In genomic region chr4:165328101-165328425, GRCh38 we compare ENCODE assay signal across 8 cellular contexts. TPM values are rescaled to one million over a fixed set of nuclear protein-coding genes. Genes with fewer than 3 reads are reported as not detected.
A peak's percentile ranks its signal among the peaks of the same experiment; 100 is the strongest.
DNase-seq lines count a peak whose midpoint lies in the region; ATAC-seq and TF ChIP-seq lines count a peak whose summit lies in the region.

No MANE protein-coding gene starts in this region.

- 1% methylated on average over 7 of the region's 7 CpGs for WGBS in GM23248 (ENCODE audit: low coverage in 1 of 2, low lambda C conversion rate in 2 of 2, missing lambda C conversion rate in 2 of 2), 2 experiments
- 0% methylated on average over 7 of the region's 7 CpGs for WGBS in hepatocyte (ENCODE audit: low lambda C conversion rate, missing lambda C conversion rate)

- TF ChIP-seq CTCF in Peyer's patch (IDR thresholded peaks at IDR 0.05) (no peak), hepatocyte (IDR thresholded peaks at IDR 0.05; ENCODE audit: poor library complexity) (no peak), GM13977 (IDR thresholded peaks at IDR 0.05; ENCODE audit: extremely low read depth, insufficient read depth, missing control alignments) (no peak)

- H3K4me3 ChIP-seq in GM23248 (peak overlapping the region; percentile 94), Peyer's patch (peak overlapping the region; percentile 72 to 90 (median 81)), hepatocyte (peak overlapping the region; percentile 43), subcutaneous abdominal adipose tissue (ENCODE audit: low read depth in 1 of 5, low read length in 5 of 5) (peak overlapping the region; percentile 82 to 99 (median 97))

- no peak for ATAC-seq in stimulated activated naive CD8-positive, alpha-beta T cell treated with anti-CD3 and anti-CD28 coated beads, Interleukin-15, Interleukin-2, amounts not matched to agents 100 U/mL and 50 U/mL, for 24 hours

- H3K27ac ChIP-seq in GM23248 (peak overlapping the region; percentile 34), Peyer's patch (peak overlapping the region; percentile 77 to 91 (median 82)), hepatocyte (peak overlapping the region; percentile 93), subcutaneous abdominal adipose tissue (ENCODE audit: low read depth, low read length) (peak overlapping the region; percentile 67)

- no peak for TF ChIP-seq POLR2A in Peyer's patch (IDR thresholded peaks at IDR 0.05)

- no peaks in the 10 kb centered on the region for H3K9me3 ChIP-seq in GM23248 (ENCODE audit: low read depth)
- no peaks in the 10 kb centered on the region for H3K9me3 ChIP-seq in Peyer's patch
- H3K9me3 ChIP-seq in hepatocyte (ENCODE audit: low read depth) = no peaks in the 10 kb centered on the region
- H3K9me3 ChIP-seq in subcutaneous abdominal adipose tissue (ENCODE audit: control insufficient read depth in 5 of 5, low read length in 5 of 5) = no peaks in the 10 kb centered on the region

- H3K27me3 ChIP-seq in GM23248 (replicated peaks; ENCODE audit: insufficient read depth) (no peaks in the 10 kb centered on the region), Peyer's patch (no peaks in the 10 kb centered on the region), hepatocyte (no peaks in the 10 kb centered on the region), subcutaneous abdominal adipose tissue (ENCODE audit: control insufficient read depth in 5 of 5, insufficient read depth in 4 of 5, low read length in 5 of 5) (peaks cover 0 to 5% (median 0%) of the 10 kb centered on the region in 5 donors)

- H4K20me1 ChIP-seq in GM23248 (ENCODE audit: insufficient read depth) (no peaks in the 10 kb centered on the region; the same call in 1 of the 2 replicates), hepatocyte (ENCODE audit: insufficient read depth, poor library complexity, severe bottlenecking) (peaks cover 48% of the 10 kb centered on the region)

- DNase-seq in GM23248 (no peak), Peyer's patch (no peak), hepatocyte (ENCODE audit: low spot score) (no peak), GM13977 (ENCODE audit: low spot score) (no peak), NCI-H748 (lab: John Stamatoyannopoulos, UW; ENCODE audit: unreplicated experiment) (no peak), SW480 (ENCODE audit: low spot score) (no peak)
- no peak for DNase-seq in stimulated activated naive CD8-positive, alpha-beta T cell treated with anti-CD3 and anti-CD28 coated beads, Interleukin-15, Interleukin-2, amounts not matched to agents 100 U/mL and 50 U/mL, for 24 hours

- in situ Hi-C loops in GM23248 (cut with MboI) = no loop called here
- in situ Hi-C loops in GM13977 (cut with MboI; ENCODE audit: low pct_unique_long_range_greater_than_20kb, low sequenced_read_pairs, unreplicated experiment) = no loop called here

- H3K9me2 ChIP-seq in GM23248 (ENCODE audit: insufficient read depth) (no peaks in the 10 kb centered on the region), hepatocyte (replicated peaks; ENCODE audit: insufficient read depth) (no peaks in the 10 kb centered on the region)

- H3K79me2 ChIP-seq in GM23248 (ENCODE audit: insufficient read depth) (peaks cover 56% of the 10 kb centered on the region), hepatocyte (peaks cover 55% of the 10 kb centered on the region)

- H3K9ac ChIP-seq in GM23248 (peak overlapping the region; percentile 77), subcutaneous abdominal adipose tissue (ENCODE audit: low read length in 5 of 5) (peak overlapping the region; percentile 16 to 84 (median 62))

- H3K4me2 ChIP-seq in GM23248 (ENCODE audit: unreplicated experiment) (peak overlapping the region; percentile 75), hepatocyte (peak overlapping the region; percentile 82)

- H3F3A ChIP-seq in GM23248 (ENCODE audit: insufficient read depth) = peaks cover 25% of the 10 kb centered on the region

- H3K36me3 ChIP-seq in GM23248 (ENCODE audit: low read depth) (no peaks in the 10 kb centered on the region), Peyer's patch (no peaks in the 10 kb centered on the region), hepatocyte (replicated peaks; ENCODE audit: insufficient read depth, low read depth) (no peaks in the 10 kb centered on the region), subcutaneous abdominal adipose tissue (ENCODE audit: control insufficient read depth in 5 of 5, insufficient read depth in 5 of 5, low read length in 5 of 5) (peaks cover 0 to 3% (median 0%) of the 10 kb centered on the region in 5 donors)

- H3K4me1 ChIP-seq in GM23248 (ENCODE audit: insufficient read depth) = peaks cover 32% of the 10 kb centered on the region
- peaks cover 0 to 34% (median 0%) of the 10 kb centered on the region in 4 donors for H3K4me1 ChIP-seq in Peyer's patch
- peaks cover 16% of the 10 kb centered on the region for H3K4me1 ChIP-seq in hepatocyte (ENCODE audit: insufficient read depth)
- peaks cover 8 to 41% (median 21%) of the 10 kb centered on the region in 5 donors for H3K4me1 ChIP-seq in subcutaneous abdominal adipose tissue (ENCODE audit: control insufficient read depth in 5 of 5, insufficient read depth in 5 of 5, low read length in 5 of 5)

- H2AFZ ChIP-seq in GM23248 = peak overlapping the region; percentile 94
- H2AFZ ChIP-seq in hepatocyte = peak overlapping the region; percentile 23

RNA-seq across cellular contexts. Expression of gene MSMO1, which starts 0.6 kb away (rescaled TPM):
- 72.2 and 80.9 TPM in 2 replicates for total RNA-seq in GM23248 (2014; rRNA removed; shearing (Covaris generic))
- polyA plus RNA-seq in GM23248 (2016; fragmentation: Nextera tagmentation; extraction: Ambion mirVana) = 70.9 and 72.7 TPM in 2 replicates
- total RNA-seq in Peyer's patch = 100 to 1,000 TPM in 3 of 4 donors, 10 to 100 TPM in 1; 10.7 to 148 (median 111) TPM
- total RNA-seq in hepatocyte = 747 and 796 TPM in 2 replicates
- polyA plus RNA-seq in hepatocyte = 249 and 391 TPM in 2 replicates

RNA-seq across cellular contexts. Expression of gene CPE, which starts 50.7 kb away (rescaled TPM):
- 66.9 and 77.9 TPM in 2 replicates for total RNA-seq in GM23248 (2014; rRNA removed; shearing (Covaris generic))
- polyA plus RNA-seq in GM23248 (2016; fragmentation: Nextera tagmentation; extraction: Ambion mirVana) = 51.0 and 53.9 TPM in 2 replicates
- 10 to 100 TPM; 23.6 to 31.3 (median 25.8) TPM for total RNA-seq in Peyer's patch
- total RNA-seq in hepatocyte = 85.2 and 106 TPM in 2 replicates
- 60.9 and 66.4 TPM in 2 replicates for polyA plus RNA-seq in hepatocyte

Comparison
In these comparisons a context has a peak if more than half of its experiments do, and no peak if none do; other contexts are left out.
1. H3K27ac ChIP-seq: peak in every context shown above with its lines; median percentile 93 in hepatocyte; 82 in Peyer's patch; 67 in subcutaneous abdominal adipose tissue; 34 in GM23248.
2. H3K4me3 ChIP-seq: peak in every context shown above with its lines; median percentile 97 in subcutaneous abdominal adipose tissue; 94 in GM23248; 81 in Peyer's patch; 43 in hepatocyte.